Comparison of ENCODE assay signal across 15 cellular contexts in genomic region chr7:3140834-3141233, GRCh38.
DNase-seq lines count a peak whose midpoint lies in the region; ATAC-seq lines count a peak whose summit lies in the region.
"Had no signal": no experiment of that assay in that cellular context is flagged by ENCODE, and none has a peak within 500 bp of the region (broad histone marks: within the 10 kb centered on the region; RNA-seq: fewer than 3 reads in every experiment).

No MANE protein-coding gene starts in this region.

- H3K27me3 Mint-ChIP-seq in activated T-cell treated with anti-CD3 and anti-CD28 coated beads, Interleukin-2, amount 50 U/mL, for 24 hours: no peaks in the 10 kb centered on the region
- no peaks in the 10 kb centered on the region for H3K27me3 Mint-ChIP-seq in T-helper 17 cell
- peaks cover 16% of the 10 kb centered on the region for H3K27me3 Mint-ChIP-seq in stimulated activated memory B cell treated with anti-CD40 and anti-IgM and Interleukin-4, amounts not matched to agents 10 μg/mL and 1 μg/mL and 100 μg/mL, for 72 hours
- H3K27me3 Mint-ChIP-seq: CD8-positive, alpha-beta memory T cell had no signal

- no peak overlapping the region for H3K4me3 Mint-ChIP-seq in activated T-cell treated with anti-CD3 and anti-CD28 coated beads, Interleukin-2, amount 50 U/mL, for 24 hours
- no peak overlapping the region for H3K4me3 Mint-ChIP-seq in T-helper 17 cell
- H3K4me3 Mint-ChIP-seq in stimulated activated memory B cell treated with anti-CD40 and anti-IgM and Interleukin-4, amounts not matched to agents 10 μg/mL and 1 μg/mL and 100 μg/mL, for 72 hours: no peak overlapping the region
- H3K4me3 Mint-ChIP-seq: CD8-positive, alpha-beta memory T cell; GM23338; H9 had no signal

- H3K4me3 ChIP-seq in BLaER1 treated with 17β-estradiol and CSF1 and Interleukin-3, amounts not matched to agents 10 nM and 100 nM: no peak overlapping the region
- H3K4me3 ChIP-seq: GM23338 had no signal

- peaks cover 16 to 57% (median 47%) of the 10 kb centered on the region in 10 experiments for H3K4me1 ChIP-seq in BLaER1 treated with 17β-estradiol and CSF1 and Interleukin-3, amounts not matched to agents 10 nM and 100 nM
- H3K4me1 ChIP-seq: BE2C, Caco-2 had no signal

- ATAC-seq in T-helper 17 cell (no peak), GM18502 (IDR thresholded peaks at IDR 0.05; ENCODE audit: poor library complexity, unreplicated experiment) (no peak), GM19328 (IDR thresholded peaks at IDR 0.05; ENCODE audit: unreplicated experiment) (no peak)
- peak; percentile 58 for ATAC-seq in stimulated activated memory B cell treated with anti-CD40 and anti-IgM and Interleukin-4, amounts not matched to agents 10 μg/mL and 1 μg/mL and 100 μg/mL, for 72 hours
- ATAC-seq: GM23338, HepG2 had no signal

- no peaks in the 10 kb centered on the region for H3K27me3 ChIP-seq in BLaER1 treated with 17β-estradiol and CSF1 and Interleukin-3, amounts not matched to agents 10 nM and 100 nM

- DNase-seq in activated T-cell treated with anti-CD3 and anti-CD28 coated beads, Interleukin-2, amount 50 U/mL, for 24 hours: peak; percentile 2
- no peak for DNase-seq in activated T-cell treated with anti-CD3 and anti-CD28 coated beads, Interleukin-2, amount 50 U/mL, for 48 hours
- no peak for DNase-seq in T-helper 17 cell
- DNase-seq: BE2C; Caco-2; CD8-positive, alpha-beta memory T cell; DMS53; GF-D8; H9 had no signal

- H3K9ac ChIP-seq in BLaER1 treated with 17β-estradiol and CSF1 and Interleukin-3, amounts not matched to agents 10 nM and 100 nM: no peak overlapping the region

- H3K36me3 ChIP-seq in BLaER1 treated with 17β-estradiol and CSF1 and Interleukin-3, amounts not matched to agents 10 nM and 100 nM: no peaks in the 10 kb centered on the region
- H3K36me3 ChIP-seq: BE2C had no signal

- H3K36me3 Mint-ChIP-seq in activated T-cell treated with anti-CD3 and anti-CD28 coated beads, Interleukin-2, amount 50 U/mL, for 24 hours (ENCODE audit: low read depth): no peaks in the 10 kb centered on the region
- H3K36me3 Mint-ChIP-seq in T-helper 17 cell (ENCODE audit: low read depth): no peaks in the 10 kb centered on the region
- H3K36me3 Mint-ChIP-seq in stimulated activated memory B cell treated with anti-CD40 and anti-IgM and Interleukin-4, amounts not matched to agents 10 μg/mL and 1 μg/mL and 100 μg/mL, for 72 hours: no peaks in the 10 kb centered on the region

- H3K4me1 Mint-ChIP-seq in activated T-cell treated with anti-CD3 and anti-CD28 coated beads, Interleukin-2, amount 50 U/mL, for 24 hours (ENCODE audit: low read depth): peaks cover 3% of the 10 kb centered on the region
- peaks cover 7% of the 10 kb centered on the region for H3K4me1 Mint-ChIP-seq in T-helper 17 cell
- H3K4me1 Mint-ChIP-seq in stimulated activated memory B cell treated with anti-CD40 and anti-IgM and Interleukin-4, amounts not matched to agents 10 μg/mL and 1 μg/mL and 100 μg/mL, for 72 hours: no peaks in the 10 kb centered on the region
- H3K4me1 Mint-ChIP-seq: CD8-positive, alpha-beta memory T cell had no signal

- no peaks in the 10 kb centered on the region for H4K20me1 ChIP-seq in BLaER1 treated with 17β-estradiol and CSF1 and Interleukin-3, amounts not matched to agents 10 nM and 100 nM

- H3K27ac Mint-ChIP-seq in activated T-cell treated with anti-CD3 and anti-CD28 coated beads, Interleukin-2, amount 50 U/mL, for 24 hours: no peak overlapping the region
- H3K27ac Mint-ChIP-seq in T-helper 17 cell: peak overlapping the region; percentile 51
- no peak overlapping the region for H3K27ac Mint-ChIP-seq in stimulated activated memory B cell treated with anti-CD40 and anti-IgM and Interleukin-4, amounts not matched to agents 10 μg/mL and 1 μg/mL and 100 μg/mL, for 72 hours
- H3K27ac Mint-ChIP-seq: CD8-positive, alpha-beta memory T cell; GM23338; H9 had no signal

- 0 out of 22 replicates have a peak overlapping the region, but pooled peaks of 1 of the 11 experiments have one; percentile 10 for H3K27ac ChIP-seq in BLaER1 treated with 17β-estradiol and CSF1 and Interleukin-3, amounts not matched to agents 10 nM and 100 nM

- H3K4me2 ChIP-seq in BLaER1 treated with 17β-estradiol and CSF1 and Interleukin-3, amounts not matched to agents 10 nM and 100 nM: peak overlapping the region in 7 of 11 experiments; percentile 14 to 53 (median 31); a peak in 8 of 22 replicates
- H3K4me2 ChIP-seq: GM23338 had no signal

- peaks cover 0 to 22% (median 4%) of the 10 kb centered on the region in 11 experiments; a peak in 6 of 22 replicates for H3K9me3 ChIP-seq in BLaER1 treated with 17β-estradiol and CSF1 and Interleukin-3, amounts not matched to agents 10 nM and 100 nM (replicated peaks in 1 of 11)
- no peaks in the 10 kb centered on the region for H3K9me3 ChIP-seq in T-helper 17 cell (ENCODE audit: control insufficient read depth, low read length, poor library complexity, severe bottlenecking)
- H3K9me3 ChIP-seq: BE2C, Caco-2 had no signal

- no peaks in the 10 kb centered on the region for H3K9me3 Mint-ChIP-seq in activated T-cell treated with anti-CD3 and anti-CD28 coated beads, Interleukin-2, amount 50 U/mL, for 24 hours
- H3K9me3 Mint-ChIP-seq in stimulated activated memory B cell treated with anti-CD40 and anti-IgM and Interleukin-4, amounts not matched to agents 10 μg/mL and 1 μg/mL and 100 μg/mL, for 72 hours: no peaks in the 10 kb centered on the region
- H3K9me3 Mint-ChIP-seq: CD8-positive, alpha-beta memory T cell; GM23338; H9 had no signal
